In genomic region chr11:63443714-63444113, GRCh38 we compare ENCODE assay signal across 1 cellular context.
TF ChIP-seq lines count a peak whose summit lies in the region.

No MANE protein-coding gene starts in this region.

TF ChIP-seq in H1, 55 proteins besides CTCF, POLR2A, EP300 and RAD21:
- TF ChIP-seq RBBP5 (IDR thresholded peaks at IDR 0.05; ENCODE audit: borderline replicate concordance, low read depth, low read length), result no peak
- no peak for TF ChIP-seq SIRT6 (IDR thresholded peaks at IDR 0.05; ENCODE audit: low read length)
- TF ChIP-seq JUND (IDR thresholded peaks at IDR 0.05; ENCODE audit: low read length), result no peak
- no peak for TF ChIP-seq SIN3A (conservative IDR thresholded peaks at IDR 0.05 in 1 of 2, IDR thresholded peaks at IDR 0.05 in 1 of 2; ENCODE audit: low read depth in 1 of 2, low read length in 2 of 2)
- TF ChIP-seq KDM5A (IDR thresholded peaks at IDR 0.05; ENCODE audit: low read length), result no peak
- TF ChIP-seq TCF12 (IDR thresholded peaks at IDR 0.05; ENCODE audit: low read depth, low read length), result no peak
- no peak for TF ChIP-seq CBX8 (IDR thresholded peaks at IDR 0.05; ENCODE audit: borderline replicate concordance, low read depth, low read length)
- TF ChIP-seq TAF7 (optimal IDR thresholded peaks at IDR 0.05; ENCODE audit: borderline replicate concordance, low read depth, low read length), result no peak
- TF ChIP-seq CHD2 (IDR thresholded peaks at IDR 0.05; ENCODE audit: low read length), result no peak
- no peak for TF ChIP-seq CBX5 (IDR thresholded peaks at IDR 0.05; ENCODE audit: low read depth, low read length)
- TF ChIP-seq SAP30 (IDR thresholded peaks at IDR 0.05; ENCODE audit: insufficient read depth, insufficient replicate concordance, low read length), result no peak
- TF ChIP-seq PHF8 (conservative IDR thresholded peaks at IDR 0.05; ENCODE audit: low read depth, low read length), result no peak
- TF ChIP-seq EGR1 (IDR thresholded peaks at IDR 0.05; ENCODE audit: borderline replicate concordance, low read depth, low read length), result no peak
- no peak for TF ChIP-seq E2F6 (IDR thresholded peaks at IDR 0.05)
- TF ChIP-seq KDM4A (IDR thresholded peaks at IDR 0.05; ENCODE audit: low read depth, low read length, severe bottlenecking), result no peak
- TF ChIP-seq TBP (IDR thresholded peaks at IDR 0.05; ENCODE audit: low read depth, low read length), result no peak
- no peak for TF ChIP-seq CHD7 (IDR thresholded peaks at IDR 0.05; ENCODE audit: insufficient replicate concordance, low read length)
- TF ChIP-seq KDM1A (IDR thresholded peaks at IDR 0.05; ENCODE audit: borderline replicate concordance, low read length), result no peak
- TF ChIP-seq NANOG (IDR thresholded peaks at IDR 0.05; ENCODE audit: insufficient read depth, low read depth, low read length, poor library complexity, severe bottlenecking), result no peak
- no peak for TF ChIP-seq JUN (IDR thresholded peaks at IDR 0.05; ENCODE audit: low read depth, low read length)
